Comparison of ENCODE assay signal across 8 cellular contexts in the genomic region with DNA sequence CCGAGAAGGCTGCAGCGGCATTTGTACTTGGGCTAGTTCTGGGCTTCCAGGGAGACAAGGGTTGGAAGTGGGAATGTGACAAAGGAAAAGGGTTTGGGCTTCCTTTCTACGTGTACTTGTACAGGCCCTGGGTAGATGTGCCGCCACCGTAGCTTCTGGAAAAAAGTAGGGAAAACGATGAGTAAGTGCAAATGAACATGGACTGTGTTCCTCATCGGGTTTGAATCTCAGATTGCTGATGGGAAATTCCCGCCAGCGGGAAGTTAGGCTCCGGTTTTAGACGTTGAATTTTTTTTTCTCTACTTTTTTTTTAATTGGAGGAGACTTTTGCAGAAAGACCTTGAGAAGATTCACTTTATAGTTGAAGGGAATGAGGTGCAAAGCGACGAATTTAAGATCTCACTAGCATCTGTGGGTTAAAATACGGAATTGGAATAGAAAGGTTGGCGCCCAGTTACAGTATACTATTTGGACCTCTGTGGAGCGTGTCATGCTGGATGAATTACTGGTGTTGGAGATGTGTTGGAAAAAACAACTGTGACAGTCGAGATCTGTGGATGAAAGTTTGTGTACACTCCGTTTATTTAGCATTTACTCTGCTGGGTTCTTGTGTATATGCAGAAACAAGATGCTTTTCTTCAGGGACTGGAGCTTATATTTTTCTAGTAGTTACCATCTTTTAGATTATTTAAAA. TPM values are rescaled to one million over a fixed set of nuclear protein-coding genes. Genes with fewer than 3 reads are reported as not detected.
A peak's percentile ranks its signal among the peaks of the same experiment; 100 is the strongest.
DNase-seq lines count a peak whose midpoint lies in the region; ATAC-seq and FAIRE-seq lines count a peak whose summit lies in the region.

No MANE protein-coding gene starts in this region.

- peak overlapping the region; percentile 84 to 85 for H3K27ac ChIP-seq in small intestine (ENCODE audit: low read depth in 1 of 2, low read length in 1 of 2)

- H3K9me3 ChIP-seq in small intestine (ENCODE audit: control insufficient read depth, low read depth) = no peaks in the 10 kb centered on the region

- no peak for ATAC-seq in activated CD8-positive, alpha-beta T cell treated with anti-CD3 and anti-CD28 coated beads, Interleukin-2, amount 10 ng/mL, durations not matched to agents 7 days and 5 days
- ATAC-seq in HG03095 (IDR thresholded peaks at IDR 0.05; ENCODE audit: unreplicated experiment) (no peak), HG03097 (IDR thresholded peaks at IDR 0.05; ENCODE audit: low FRiP score, unreplicated experiment) (no peak)

- H3K9me3 Mint-ChIP-seq in activated CD8-positive, alpha-beta T cell treated with anti-CD3 and anti-CD28 coated beads, Interleukin-2, amount 10 ng/mL, durations not matched to agents 7 days and 5 days (ENCODE audit: insufficient read depth) = no peaks in the 10 kb centered on the region

- H3K27me3 ChIP-seq in H7 (ENCODE audit: control insufficient read depth, insufficient read depth, low read length) (no peaks in the 10 kb centered on the region), small intestine (ENCODE audit: control insufficient read depth in 2 of 2, insufficient read depth in 2 of 2, low read length in 2 of 2) (no peaks in the 10 kb centered on the region)

- H3K36me3 ChIP-seq in H7 (replicated peaks; ENCODE audit: control insufficient read depth, insufficient read depth, low read length) (no peaks in the 10 kb centered on the region), small intestine (ENCODE audit: control insufficient read depth in 2 of 2, insufficient read depth in 2 of 2, low read length in 2 of 2) (no peaks in the 10 kb centered on the region)

- FAIRE-seq in small intestine (lab: Jason Lieb, UNC) = no peak

- H3K36me3 Mint-ChIP-seq in activated CD8-positive, alpha-beta T cell treated with anti-CD3 and anti-CD28 coated beads, Interleukin-2, amount 10 ng/mL, durations not matched to agents 7 days and 5 days (ENCODE audit: low read depth) = peaks cover 44% of the 10 kb centered on the region

- WGBS in small intestine, 3 donors = 0 to 1% (median 0%) methylated on average over 18 of the region's 18 CpGs

- peak; percentile 34 for DNase-seq in AG20443 (ENCODE audit: low spot score)
- no peak for DNase-seq in H7
- no peak for DNase-seq in activated CD8-positive, alpha-beta T cell treated with anti-CD3 and anti-CD28 coated beads, Interleukin-2, amount 10 ng/mL, durations not matched to agents 7 days and 5 days
- peak; percentile 39 for DNase-seq in small intestine
- no peak for DNase-seq in germinal center (ENCODE audit: low spot score)

- peak overlapping the region; percentile 87 for H3K4me3 Mint-ChIP-seq in activated CD8-positive, alpha-beta T cell treated with anti-CD3 and anti-CD28 coated beads, Interleukin-2, amount 10 ng/mL, durations not matched to agents 7 days and 5 days

- H3K27me3 Mint-ChIP-seq in activated CD8-positive, alpha-beta T cell treated with anti-CD3 and anti-CD28 coated beads, Interleukin-2, amount 10 ng/mL, durations not matched to agents 7 days and 5 days (ENCODE audit: low read depth) = no peaks in the 10 kb centered on the region

- H3K27ac Mint-ChIP-seq in activated CD8-positive, alpha-beta T cell treated with anti-CD3 and anti-CD28 coated beads, Interleukin-2, amount 10 ng/mL, durations not matched to agents 7 days and 5 days = peak overlapping the region; percentile 81

- CTCF ChIA-PET in activated CD8-positive, alpha-beta T cell treated with anti-CD3 and anti-CD28 coated beads, Interleukin-2, amount 10 ng/mL, durations not matched to agents 7 days and 5 days (lab: Charles Lee) = interaction anchor here (1.1 to 5.3 kb wide), 5 partner anchors 12 to 115 kb away, joined by 4 to 53 read pairs (median 9); no protein-coding TSS in a partner anchor

- peaks cover 3 to 15% of the 10 kb centered on the region in 2 donors for H3K4me1 ChIP-seq in small intestine (ENCODE audit: control insufficient read depth in 2 of 2, insufficient read depth in 1 of 2, low read depth in 1 of 2, low read length in 1 of 2)

- H3K4me3 ChIP-seq in H7 (ENCODE audit: insufficient read depth, low read depth, low read length) (peak overlapping the region; percentile 98), iPS-11a (ENCODE audit: low read depth, low read length) (peak overlapping the region; percentile 98), small intestine (ENCODE audit: low read depth in 1 of 2, low read length in 2 of 2) (peak overlapping the region; percentile 61 to 84)

- POLR2A ChIA-PET in activated CD8-positive, alpha-beta T cell treated with anti-CD3 and anti-CD28 coated beads, Interleukin-2, amount 10 ng/mL, durations not matched to agents 7 days and 5 days (lab: Charles Lee) = interaction anchor here (0.6 to 6.8 kb wide), 9 partner anchors 11 to 370 kb away, joined by 3 to 100 read pairs (median 3); a partner anchor contains a TSS

- H3K4me1 Mint-ChIP-seq in activated CD8-positive, alpha-beta T cell treated with anti-CD3 and anti-CD28 coated beads, Interleukin-2, amount 10 ng/mL, durations not matched to agents 7 days and 5 days (ENCODE audit: low read depth) = peaks cover 45% of the 10 kb centered on the region

RNA-seq across cellular contexts. Expression of a gene that starts 1.3 kb away (rescaled TPM):
- total RNA-seq in H7 (2014; rRNA removed; shearing (Covaris generic)) = 170 and 204 TPM in 2 replicates
- total RNA-seq in activated CD8-positive, alpha-beta T cell treated with anti-CD3 and anti-CD28 coated beads, Interleukin-2, amount 10 ng/mL, durations not matched to agents 7 days and 5 days = 100 to 1,000 TPM; 193 to 213 TPM
- polyA plus RNA-seq in small intestine = 10 to 100 TPM; 11.9 to 36.8 (median 15.2) TPM

RNA-seq across cellular contexts. Expression of a gene that starts 14.6 kb away (rescaled TPM):
- total RNA-seq in H7 (2014; rRNA removed; shearing (Covaris generic)) = 38.9 and 50.9 TPM in 2 replicates
- total RNA-seq in activated CD8-positive, alpha-beta T cell treated with anti-CD3 and anti-CD28 coated beads, Interleukin-2, amount 10 ng/mL, durations not matched to agents 7 days and 5 days = 10 to 100 TPM; 45.2 to 46.6 TPM
- 100 to 1,000 TPM; 187 to 327 (median 326) TPM for polyA plus RNA-seq in small intestine

Comparison
In these comparisons a context has a peak if more than half of its experiments do, and no peak if none do; other contexts are left out.
1. DNase-seq: peak in AG20443 (single experiment) and small intestine (single experiment); none in H7 (single experiment), activated CD8-positive, alpha-beta T cell treated with anti-CD3 and anti-CD28 coated beads, Interleukin-2, amount 10 ng/mL, durations not matched to agents 7 days and 5 days (single experiment) and germinal center (single experiment).
2. Peak in every context shown above with its lines, with median percentiles within 50 percentile points of each other: H3K4me3 ChIP-seq.